Comparison of ENCODE assay signal across 22 cellular contexts in genomic region chr1:9957726-9958125, GRCh38.
"Had no signal": no experiment of that assay in that cellular context is flagged by ENCODE, and none has a peak within 500 bp of the region (broad histone marks: within the 10 kb centered on the region; RNA-seq: fewer than 3 reads in every experiment).

No MANE protein-coding gene starts in this region.

- H3K9me3 ChIP-seq: gastrocnemius medialis, left lung, mucosa of descending colon, neutrophil, psoas muscle, sigmoid colon, thoracic aorta, tibial nerve, upper lobe of left lung had no signal

- DNase-seq: dorsolateral prefrontal cortex; effector CD4-positive, alpha-beta T cell; foreskin fibroblast; gastrocnemius medialis; head of caudate nucleus; kidney; left lung; mesenchymal stem cell; mucosa of descending colon; naive B cell; psoas muscle; right cardiac atrium; sigmoid colon; stimulated activated CD4-positive, alpha-beta T cell treated with anti-CD3 and anti-CD28 coated beads, Interleukin-2, amount 100 ng/mL, for 24 hours; stimulated activated CD4-positive, alpha-beta T cell treated with anti-CD3 and anti-CD28 coated beads, Interleukin-4, amount 100 ng/mL, for 24 hours; upper lobe of left lung had no signal

- H3K27me3 ChIP-seq: dorsolateral prefrontal cortex, gastrocnemius medialis, left lung, neutrophil, sigmoid colon, tibial nerve, upper lobe of left lung had no signal

- H3K4me3 ChIP-seq: dorsolateral prefrontal cortex, gastrocnemius medialis, left lung, mucosa of descending colon, psoas muscle, sigmoid colon, thoracic aorta, tibial nerve, upper lobe of left lung had no signal

- H3K4me1 ChIP-seq: left lung, parathyroid adenoma, sigmoid colon, tibial nerve, upper lobe of left lung had no signal

- H3K27ac ChIP-seq: dorsolateral prefrontal cortex, gastrocnemius medialis, left lung, neutrophil, parathyroid adenoma, psoas muscle, sigmoid colon, thoracic aorta, tibial nerve, upper lobe of left lung had no signal

- H3K36me3 ChIP-seq: gastrocnemius medialis, neutrophil, thoracic aorta, upper lobe of left lung had no signal

- ATAC-seq: gastrocnemius medialis; left lung; mucosa of descending colon; natural killer cell treated with Interleukin-12 subunit alpha and Interleukin-12 subunit beta and Interleukin-15 and Interleukin-18, amount 100 ng/mL, for 72 hours; psoas muscle; right cardiac atrium; stimulated activated effector memory CD8-positive, alpha-beta T cell treated with anti-CD3 and anti-CD28 coated beads, Interleukin-12 subunit alpha, Interleukin-12 subunit beta, amount 100 ng/mL, for 72 hours had no signal
